ENCODE assay signal across 27 cellular contexts in the genomic region with DNA sequence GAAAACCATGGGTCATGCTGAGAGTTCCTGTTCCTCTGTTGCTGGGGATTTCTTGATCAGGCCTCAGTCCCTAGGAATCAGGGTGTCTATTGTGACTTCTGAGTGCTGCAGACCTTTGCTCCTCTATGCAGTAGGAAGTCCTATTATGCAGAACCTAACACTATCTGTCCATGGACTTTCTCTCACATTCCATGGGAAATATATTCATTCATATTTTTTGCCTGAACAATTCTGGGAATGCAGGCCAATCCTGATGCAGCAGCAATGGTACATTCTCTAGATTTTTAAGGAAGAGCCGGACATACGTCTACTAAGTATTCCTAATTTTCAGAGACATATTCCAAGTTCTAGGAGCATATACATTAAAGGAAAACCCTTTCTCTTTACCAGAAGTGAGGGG.
"Had no signal": no experiment of that assay in that cellular context is flagged by ENCODE, and none has a peak within 500 bp of the region (broad histone marks: within the 10 kb centered on the region; RNA-seq: fewer than 3 reads in every experiment).

No MANE protein-coding gene starts in this region.

- H3K4me3 Mint-ChIP-seq: activated CD8-positive, alpha-beta T cell treated with anti-CD3 and anti-CD28 coated beads for 36 hours; activated naive CD8-positive, alpha-beta T cell treated with anti-CD3 and anti-CD28 coated beads for 36 hours; activated T-cell treated with anti-CD3 and anti-CD28 coated beads, Interleukin-2, amount 50 U/mL, for 72 hours; activated T-helper 17 cell treated with anti-CD3 and anti-CD28 coated beads, Interleukin-2, amount 50 U/mL, for 72 hours; central memory CD8-positive, alpha-beta T cell; T-cell; T-helper 17 cell had no signal

- DNase-seq: activated CD4-positive, alpha-beta T cell treated with anti-CD3 and anti-CD28 coated beads for 1 hour; activated CD4-positive, alpha-beta T cell treated with anti-CD3 and anti-CD28 coated beads for 48 hours; activated CD4-positive, CD25-positive, alpha-beta regulatory T cell; activated CD8-positive, alpha-beta T cell treated with anti-CD3 and anti-CD28 coated beads for 36 hours; activated effector memory CD4-positive, alpha-beta T cell treated with anti-CD3 and anti-CD28 coated beads, Interleukin-2, amount 50 U/mL, for 16 hours; activated naive CD4-positive, alpha-beta T cell; activated naive CD4-positive, alpha-beta T cell treated with anti-CD3 and anti-CD28 coated beads, Interleukin-2, amount 50 U/mL, for 16 hours; activated naive CD8-positive, alpha-beta T cell treated with anti-CD3 and anti-CD28 coated beads for 36 hours; activated T-cell treated with anti-CD3 and anti-CD28 coated beads, Interleukin-2, amount 50 U/mL, for 1 hour; activated T-cell treated with anti-CD3 and anti-CD28 coated beads, Interleukin-2, amount 50 U/mL, for 72 hours; amygdala; MM.1S; MV-4-11; NCI-H1092; NCI-H1436 treated with DMSO at 0.1 percent for 48 hours; NCI-H1694 treated with DMSO at 0.1 percent for 48 hours; NCI-H2029; NCI-H345; NCI-H524 treated with DMSO at 0.1 percent for 48 hours; SHP77; SJCRH30; T-cell; T-helper 17 cell; WERI-Rb-1 had no signal

- H3K27ac Mint-ChIP-seq: activated CD8-positive, alpha-beta T cell treated with anti-CD3 and anti-CD28 coated beads for 36 hours; activated naive CD8-positive, alpha-beta T cell treated with anti-CD3 and anti-CD28 coated beads for 36 hours; activated T-cell treated with anti-CD3 and anti-CD28 coated beads, Interleukin-2, amount 50 U/mL, for 72 hours; activated T-helper 17 cell treated with anti-CD3 and anti-CD28 coated beads, Interleukin-2, amount 50 U/mL, for 72 hours; T-cell; T-helper 17 cell had no signal

- H3K27me3 Mint-ChIP-seq: activated CD8-positive, alpha-beta T cell treated with anti-CD3 and anti-CD28 coated beads for 36 hours; activated naive CD8-positive, alpha-beta T cell treated with anti-CD3 and anti-CD28 coated beads for 36 hours; activated T-helper 17 cell treated with anti-CD3 and anti-CD28 coated beads, Interleukin-2, amount 50 U/mL, for 72 hours; central memory CD8-positive, alpha-beta T cell; T-cell; T-helper 17 cell had no signal

- H3K4me1 Mint-ChIP-seq: activated T-helper 17 cell treated with anti-CD3 and anti-CD28 coated beads, Interleukin-2, amount 50 U/mL, for 72 hours had no signal

- H3K9me3 Mint-ChIP-seq: activated CD8-positive, alpha-beta T cell treated with anti-CD3 and anti-CD28 coated beads for 36 hours; activated naive CD8-positive, alpha-beta T cell treated with anti-CD3 and anti-CD28 coated beads for 36 hours; activated T-cell treated with anti-CD3 and anti-CD28 coated beads, Interleukin-2, amount 50 U/mL, for 72 hours; activated T-helper 17 cell treated with anti-CD3 and anti-CD28 coated beads, Interleukin-2, amount 50 U/mL, for 72 hours; central memory CD8-positive, alpha-beta T cell; T-cell had no signal

- ATAC-seq: activated CD8-positive, alpha-beta T cell treated with anti-CD3 and anti-CD28 coated beads for 36 hours; activated T-cell treated with anti-CD3 and anti-CD28 coated beads, Interleukin-2, amount 50 U/mL, for 72 hours; activated T-helper 17 cell treated with anti-CD3 and anti-CD28 coated beads, Interleukin-2, amount 50 U/mL, for 72 hours; Panc1; T-cell; T-helper 17 cell had no signal

- H3K36me3 Mint-ChIP-seq: activated naive CD8-positive, alpha-beta T cell treated with anti-CD3 and anti-CD28 coated beads for 36 hours; T-cell had no signal
